ENCODE assay signal across 7 cellular contexts in genomic region chr2:130180404-130181337, GRCh38. TPM values are rescaled to one million over a fixed set of nuclear protein-coding genes. Genes with fewer than 3 reads are reported as not detected.
DNase-seq lines count a peak whose midpoint lies in the region; ATAC-seq and TF ChIP-seq lines count a peak whose summit lies in the region.
"Not testable (repeated sequence)": the region's sequence is repeated elsewhere in the genome, so short reads cannot be mapped to it uniquely, and the experiment has no call there.

No MANE protein-coding gene starts in this region.

- H3K4ac ChIP-seq in mesenchymal stem cell (ENCODE audit: low read depth in 1 of 2, low read length in 2 of 2): peak overlapping the region in 1 of 2 experiments; percentile 49

- not testable (repeated sequence) for ATAC-seq in WTC11

- H3K36me3 ChIP-seq in GM06990 (ENCODE audit: control insufficient read depth, insufficient read depth, low read length); sigmoid colon: not testable (repeated sequence)
- peaks cover 0 to 12% of the 10 kb centered on the region in 2 experiments for H3K36me3 ChIP-seq in mesenchymal stem cell (ENCODE audit: control insufficient read depth in 1 of 2, insufficient read depth in 2 of 2, low read depth in 1 of 2, low read length in 2 of 2)

- H3K4me1 ChIP-seq in mesenchymal stem cell (ENCODE audit: control insufficient read depth, insufficient read depth, low read depth, low read length): peaks cover 26% of the 10 kb centered on the region
- peaks cover 0 to 30% (median 25%) of the 10 kb centered on the region in 4 donors for H3K4me1 ChIP-seq in sigmoid colon

- not testable (repeated sequence) for H3K36me3 Mint-ChIP-seq in WTC11, brain

- not testable (repeated sequence) for DNase-seq in GM06990 (ENCODE audit: extremely low read depth, insufficient read length); WTC11 (ENCODE audit: low spot score); sigmoid colon
- DNase-seq in MV-4-11 (lab: John Stamatoyannopoulos, UW) (peak; percentile 34), fibroblast of villous mesenchyme (ENCODE audit: low read depth) (peak; percentile 38), mesenchymal stem cell (peak; percentile 27)

- peak overlapping the region in 1 of 2 experiments; percentile 21 for H2BK12ac ChIP-seq in mesenchymal stem cell (ENCODE audit: low read length in 2 of 2)

- peak overlapping the region; percentile 94 for H3K4me2 ChIP-seq in mesenchymal stem cell (ENCODE audit: low read length, poor library complexity, severe bottlenecking)

- H3K9me3 Mint-ChIP-seq in WTC11, brain: not testable (repeated sequence)

- intact Hi-C loops in sigmoid colon (cut with DNase I): loop anchor here (5.0 to 10.0 kb wide), 3 partner anchors 192 to 1304 kb away; no protein-coding TSS in a partner anchor

- H3K4me1 Mint-ChIP-seq in WTC11: not testable (repeated sequence)
- H3K4me1 Mint-ChIP-seq in brain: peaks cover 31% of the 10 kb centered on the region

- CTCF ChIA-PET in WTC11 (lab: Charles Lee): interaction anchor here (0.8 to 1.4 kb wide), 9 partner anchors 72 to 617 kb away, joined by 3 to 10 read pairs (median 4); a partner anchor contains a TSS

- not testable (repeated sequence) for H3K27me3 ChIP-seq in GM06990 (replicated peaks; ENCODE audit: control insufficient read depth, insufficient read depth, low read length); mesenchymal stem cell (ENCODE audit: control insufficient read depth in 1 of 2, insufficient read depth in 1 of 2, low read length in 2 of 2); sigmoid colon

- TF ChIP-seq POLR2A in sigmoid colon (IDR thresholded peaks at IDR 0.05): not testable (repeated sequence)

- H3K27ac Mint-ChIP-seq in WTC11 (peak overlapping the region; percentile 94), brain (peak overlapping the region; percentile 70 to 98 (median 94))

- not testable (repeated sequence) for H3K18ac ChIP-seq in mesenchymal stem cell (ENCODE audit: low read depth in 1 of 2, low read length in 2 of 2)

- H3K4me3 ChIP-seq in GM06990 (replicated peaks; ENCODE audit: low read depth, low read length): peak overlapping the region; percentile 94
- peak overlapping the region; percentile 93 for H3K4me3 ChIP-seq in fibroblast of villous mesenchyme (ENCODE audit: low read depth, low read length)
- H3K4me3 ChIP-seq in mesenchymal stem cell (ENCODE audit: insufficient read depth in 1 of 2, low read depth in 1 of 2, low read length in 2 of 2): peak overlapping the region; percentile 69 to 94
- H3K4me3 ChIP-seq in sigmoid colon: peak overlapping the region; percentile 71 to 91 (median 80)

- H2AK5ac ChIP-seq in mesenchymal stem cell (ENCODE audit: low read length, severe bottlenecking): peak overlapping the region; percentile 53

- H3K23ac ChIP-seq in mesenchymal stem cell (ENCODE audit: low read length in 2 of 2): not testable (repeated sequence)

- H3K9me3 ChIP-seq in mesenchymal stem cell (ENCODE audit: control insufficient read depth, low read length); sigmoid colon: not testable (repeated sequence)

- 20% methylated on average over 39 of the region's 39 CpGs for WGBS in mesenchymal stem cell
- 21 to 25% methylated on average over 39 of the region's 39 CpGs for WGBS in sigmoid colon, 2 donors

- not testable (repeated sequence) for TF ChIP-seq CTCF in GM06990 (IDR thresholded peaks at IDR 0.05; ENCODE audit: insufficient read depth, low read length, poor library complexity, severe bottlenecking); WTC11 (IDR thresholded peaks at IDR 0.05); brain (conservative IDR thresholded peaks at IDR 0.05); fibroblast of villous mesenchyme (IDR thresholded peaks at IDR 0.05; ENCODE audit: insufficient read depth, low read depth, low read length); sigmoid colon (IDR thresholded peaks at IDR 0.05)

- not testable (repeated sequence) for TF ChIP-seq EP300 in sigmoid colon (IDR thresholded peaks at IDR 0.05)

- not testable (repeated sequence) for H4K91ac ChIP-seq in mesenchymal stem cell (ENCODE audit: low read length)

- not testable (repeated sequence) for H2BK120ac ChIP-seq in mesenchymal stem cell (ENCODE audit: low read depth, low read length)

- peak overlapping the region; percentile 85 for H4K8ac ChIP-seq in mesenchymal stem cell (ENCODE audit: low read length)

- H3K27me3 Mint-ChIP-seq in WTC11 (ENCODE audit: low read depth); brain: not testable (repeated sequence)

- not testable (repeated sequence) for H2AFZ ChIP-seq in mesenchymal stem cell (ENCODE audit: low read depth, low read length)

- not testable (repeated sequence) for H3K14ac ChIP-seq in mesenchymal stem cell (ENCODE audit: low read length in 2 of 2)

- H3K27ac ChIP-seq in mesenchymal stem cell (ENCODE audit: low read length, poor library complexity, severe bottlenecking): peak overlapping the region; percentile 9
- peak overlapping the region; percentile 91 to 97 (median 94) for H3K27ac ChIP-seq in sigmoid colon

- peak overlapping the region; percentile 98 for H3K4me3 Mint-ChIP-seq in WTC11
- H3K4me3 Mint-ChIP-seq in brain: peak overlapping the region; percentile 95 to 97 (median 96)

- POLR2A ChIA-PET in WTC11 (lab: Charles Lee): interaction anchor here (1.0 to 1.5 kb wide), 2 partner anchors 161 to 162 kb away, joined by 5 to 6 read pairs; partner anchors contain the start of gene IMP4

- not testable (repeated sequence) for H3K79me1 ChIP-seq in mesenchymal stem cell (replicated peaks; ENCODE audit: low read length, poor library complexity, severe bottlenecking)

- H2BK5ac ChIP-seq in mesenchymal stem cell (ENCODE audit: low read depth, low read length, poor library complexity, severe bottlenecking): not testable (repeated sequence)

- H2BK15ac ChIP-seq in mesenchymal stem cell (ENCODE audit: low read depth, poor library complexity, severe bottlenecking): peak overlapping the region; percentile 19

- peak overlapping the region; percentile 94 for H3K9ac ChIP-seq in mesenchymal stem cell (ENCODE audit: low read length)

RNA-seq across cellular contexts. Expression of gene SMPD4, which starts 0.7 kb away (rescaled TPM):
- total RNA-seq in WTC11 (2021) (76.7 to 95.8 TPM (median 81.1 TPM) in 3 replicates), fibroblast of villous mesenchyme (20.3 TPM in 2 replicates), sigmoid colon (10 to 100 TPM; 18.1 to 47.9 (median 26.2) TPM)
- polyA plus RNA-seq in brain (ENCODE audit: insufficient read depth, low read depth, low replicate concordance) (51.3 TPM), sigmoid colon (10 to 100 TPM; 12.3 to 42.7 (median 15.6) TPM)
- 28.8 TPM for polyA plus RNA-seq in mesenchymal stem cell (2013, experiment 1 of 2)
- 28.3 TPM for polyA plus RNA-seq in mesenchymal stem cell (2013, experiment 2 of 2)

RNA-seq across cellular contexts. Expression of gene MZT2B, which starts 1.4 kb away (rescaled TPM):
- total RNA-seq in WTC11 (2021) (183 to 225 TPM (median 220 TPM) in 3 replicates), fibroblast of villous mesenchyme (141 and 246 TPM in 2 replicates), sigmoid colon (100 to 1,000 TPM in 3 of 4 donors, 10 to 100 TPM in 1; 97.8 to 187 (median 162) TPM)
- polyA plus RNA-seq in brain (ENCODE audit: insufficient read depth, low read depth, low replicate concordance) (403 TPM), sigmoid colon (100 to 1,000 TPM; 152 to 259 (median 215) TPM)
- polyA plus RNA-seq in mesenchymal stem cell (2013, experiment 1 of 2): 309 TPM
- 301 TPM for polyA plus RNA-seq in mesenchymal stem cell (2013, experiment 2 of 2)

RNA-seq across cellular contexts. Expression of gene TUBA3E, which starts 17.6 kb away (rescaled TPM):
- 0.18 TPM in 1 of 3 replicates, not detected in the others for total RNA-seq in WTC11 (2021)
- not detected for polyA plus RNA-seq in brain (ENCODE audit: insufficient read depth, low read depth, low replicate concordance)
- total RNA-seq in fibroblast of villous mesenchyme: not detected in 2 replicates
- polyA plus RNA-seq in mesenchymal stem cell (2013, experiment 1 of 2): not detected
- not detected for polyA plus RNA-seq in mesenchymal stem cell (2013, experiment 2 of 2)
- not detected for total RNA-seq in sigmoid colon
- under 1 TPM in 1 of 3 donors, not detected in 2; 0.09 TPM for polyA plus RNA-seq in sigmoid colon

RNA-seq across cellular contexts. Expression of gene CCDC74B, which starts 35.8 kb away (rescaled TPM):
- total RNA-seq in WTC11 (2021): 2.8 to 5.4 TPM (median 3.4 TPM) in 3 replicates
- 32.4 TPM for polyA plus RNA-seq in brain (ENCODE audit: insufficient read depth, low read depth, low replicate concordance)
- 4.2 and 4.3 TPM in 2 replicates for total RNA-seq in fibroblast of villous mesenchyme
- polyA plus RNA-seq in mesenchymal stem cell (2013, experiment 1 of 2): 1.3 TPM
- polyA plus RNA-seq in mesenchymal stem cell (2013, experiment 2 of 2): 1.7 TPM
- total RNA-seq in sigmoid colon: 1 to 10 TPM; 3.2 to 9.7 (median 4.1) TPM
- polyA plus RNA-seq in sigmoid colon: 1 to 10 TPM in 1 of 3 donors, under 1 TPM in 1, not detected in 1; 0.60 to 1.6 TPM

RNA-seq across cellular contexts. Expression of gene POTEF, which starts 51.6 kb away (rescaled TPM):
- total RNA-seq in WTC11 (2021): 10.5 to 13.6 TPM (median 13.3 TPM) in 3 replicates
- not detected for polyA plus RNA-seq in brain (ENCODE audit: insufficient read depth, low read depth, low replicate concordance)
- total RNA-seq in fibroblast of villous mesenchyme: 4.8 TPM in 1 of 2 replicates, not detected in the other
- polyA plus RNA-seq in mesenchymal stem cell (2013, experiment 1 of 2): 0.11 TPM
- polyA plus RNA-seq in mesenchymal stem cell (2013, experiment 2 of 2): 0.10 TPM
- not detected for total RNA-seq in sigmoid colon
- polyA plus RNA-seq in sigmoid colon: not detected
